ENCODE assay signal across 8 cellular contexts in the genomic region with DNA sequence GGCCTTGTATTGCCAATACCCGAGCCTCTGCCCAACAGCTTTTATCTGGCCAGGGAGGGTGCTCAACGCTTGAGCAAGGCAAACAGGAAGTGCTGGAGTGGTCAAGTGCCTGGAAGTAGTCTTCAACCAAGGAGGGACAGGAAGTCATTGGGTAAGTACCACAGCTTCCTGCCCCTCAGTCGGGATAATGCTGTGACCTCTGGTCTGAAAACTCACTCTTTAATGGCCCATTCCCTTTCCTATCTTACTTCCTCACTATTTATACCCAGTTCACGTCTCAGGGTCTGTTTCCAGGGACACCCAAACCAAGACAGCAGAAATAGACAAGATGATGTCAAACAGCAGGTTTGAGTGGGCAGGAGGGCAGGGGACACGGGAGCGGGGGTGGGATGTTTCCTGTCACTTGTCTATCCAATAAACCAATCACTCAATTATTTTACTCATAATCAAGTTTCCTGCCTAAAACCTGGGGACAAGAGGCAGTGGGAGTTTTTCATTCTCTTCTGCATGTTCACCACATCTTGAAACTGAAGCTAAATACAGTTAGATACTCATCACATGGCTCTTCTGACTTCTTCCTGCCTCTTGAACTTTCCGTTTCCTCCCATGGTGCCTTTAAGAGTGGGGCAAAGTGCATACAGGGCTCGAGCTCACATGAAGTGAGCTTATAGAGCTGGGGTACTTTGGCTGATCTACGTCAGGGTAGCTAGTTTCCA.
DNase-seq lines count a peak whose midpoint lies in the region; ATAC-seq and TF ChIP-seq lines count a peak whose summit lies in the region.

No MANE protein-coding gene starts in this region.

- no peaks in the 10 kb centered on the region for H3K79me2 ChIP-seq in PC-3 (ENCODE audit: low read length)

- no peak overlapping the region for H3K27ac ChIP-seq in PC-3 (ENCODE audit: low read length)
- H3K27ac ChIP-seq in duodenal mucosa (ENCODE audit: low read depth, low read length), result peak overlapping the region; percentile 39
- peak overlapping the region; percentile 54 to 90 (median 80) for H3K27ac ChIP-seq in spleen

- H2AFZ ChIP-seq in PC-3 (ENCODE audit: low read length), result 0 out of 2 replicates have a peak overlapping the region, but pooled peaks have one; percentile 29

- BruUV-seq in PC-3 (replicated peaks; lab: Mats Ljungman, UMichigan), result no TSS peak

- H3K9ac ChIP-seq in PC-3 (ENCODE audit: low read length) (no peak overlapping the region), duodenal mucosa (ENCODE audit: low read depth in 1 of 2, low read length in 2 of 2) (no peak overlapping the region)

- no peaks in the 10 kb centered on the region for H3K9me2 ChIP-seq in PC-3 (replicated peaks; ENCODE audit: low read length)

- no peak for TF ChIP-seq POLR2A in spleen (IDR thresholded peaks at IDR 0.05)

- 12 to 23% (median 16%) methylated on average over 9 of the region's 9 CpGs for WGBS in spleen, 5 donors

- ATAC-seq in HG02763 (IDR thresholded peaks at IDR 0.05; ENCODE audit: unreplicated experiment), result peak; percentile 58
- no peak for ATAC-seq in PC-3

- H3K9me3 ChIP-seq in PC-3 (ENCODE audit: low read length) (no peaks in the 10 kb centered on the region), duodenal mucosa (ENCODE audit: control insufficient read depth in 1 of 2, low read length in 2 of 2) (no peaks in the 10 kb centered on the region), spleen (peaks cover 0 to 11% (median 0%) of the 10 kb centered on the region in 8 donors)

- no peaks in the 10 kb centered on the region for H4K20me1 ChIP-seq in PC-3 (ENCODE audit: low read length)

- no peak for TF ChIP-seq CTCF in GM13976 (IDR thresholded peaks at IDR 0.05; ENCODE audit: borderline replicate concordance, control extremely low read depth, extremely low read depth, insufficient read depth, missing control alignments)
- TF ChIP-seq CTCF in PC-3 (conservative IDR thresholded peaks at IDR 0.05; ENCODE audit: low read depth, low read length), result no peak
- TF ChIP-seq CTCF in spleen (IDR thresholded peaks at IDR 0.05 in 8 of 11, conservative IDR thresholded peaks at IDR 0.05 in 3 of 11), result no peak

- H3K4me1 ChIP-seq in PC-3 (ENCODE audit: insufficient read depth, low read length) (peaks cover 13% of the 10 kb centered on the region), duodenal mucosa (ENCODE audit: control insufficient read depth in 1 of 2, insufficient read depth in 2 of 2, low read length in 2 of 2) (peaks cover 5% of the 10 kb centered on the region in 2 donors), spleen (peaks cover 15 to 37% (median 24%) of the 10 kb centered on the region in 6 donors)

- in situ Hi-C loops in GM13976 (cut with MboI; ENCODE audit: low sequenced_read_pairs, unreplicated experiment), result no loop called here

- intact Hi-C loops in PC-3 (cut with micrococcal nuclease) (no loop called here), spleen (cut with DNase I; ENCODE audit: low total_unique reads) (no loop called here)

- H3K4me3 ChIP-seq in PC-3 (ENCODE audit: low read length), result no peak overlapping the region
- no peak overlapping the region for H3K4me3 ChIP-seq in duodenal mucosa (ENCODE audit: low read depth in 1 of 2, low read length in 2 of 2)
- peak overlapping the region in 2 of 8 donors; percentile 2 to 31 for H3K4me3 ChIP-seq in spleen

- DNase-seq in GM13976 (ENCODE audit: low spot score), result peak; percentile 59
- DNase-seq in PC-3, result no peak
- DNase-seq in spleen, result peak; percentile 84
- DNase-seq in NCI-H1092 treated with DMSO at 0.1 percent for 48 hours (lab: John Stamatoyannopoulos, UW), result no peak
- no peak for DNase-seq in SIG-M5 (lab: John Stamatoyannopoulos, UW)
- no peak for DNase-seq in dedifferentiated amniotic fluid mesenchymal stem cell (ENCODE audit: extremely low spot score)

- H3F3A ChIP-seq in PC-3 (ENCODE audit: low read length, unreplicated experiment), result no peaks in the 10 kb centered on the region

- CTCF ChIA-PET in PC-3 (lab: Charles Lee), result no interaction called here

- POLR2A ChIA-PET in PC-3 (lab: Charles Lee; ENCODE audit: unreplicated experiment), result no interaction called here

- H3K27me3 ChIP-seq in PC-3 (ENCODE audit: low read length) (no peaks in the 10 kb centered on the region), duodenal mucosa (ENCODE audit: control insufficient read depth in 1 of 2, insufficient read depth in 2 of 2, low read length in 2 of 2) (no peaks in the 10 kb centered on the region), spleen (replicated peaks in 1 of 7) (peaks cover 0 to 15% (median 0%) of the 10 kb centered on the region in 7 donors)

- H3K4me2 ChIP-seq in PC-3 (ENCODE audit: low read length), result no peak overlapping the region

- no peaks in the 10 kb centered on the region for H3K36me3 ChIP-seq in PC-3 (ENCODE audit: low read depth, low read length)
- H3K36me3 ChIP-seq in duodenal mucosa (ENCODE audit: control insufficient read depth in 1 of 2, insufficient read depth in 2 of 2, low read length in 2 of 2), result no peaks in the 10 kb centered on the region
- H3K36me3 ChIP-seq in spleen, result no peaks in the 10 kb centered on the region

Comparison
In these comparisons a context has a peak if more than half of its experiments do, and no peak if none do; other contexts are left out.
1. DNase-seq: peak in GM13976 (single experiment) and spleen (single experiment); none in PC-3 (single experiment), NCI-H1092 treated with DMSO at 0.1 percent for 48 hours (single experiment), SIG-M5 (single experiment) and dedifferentiated amniotic fluid mesenchymal stem cell (single experiment).